12 cellular contexts compared by ENCODE assay signal in the genomic region with DNA sequence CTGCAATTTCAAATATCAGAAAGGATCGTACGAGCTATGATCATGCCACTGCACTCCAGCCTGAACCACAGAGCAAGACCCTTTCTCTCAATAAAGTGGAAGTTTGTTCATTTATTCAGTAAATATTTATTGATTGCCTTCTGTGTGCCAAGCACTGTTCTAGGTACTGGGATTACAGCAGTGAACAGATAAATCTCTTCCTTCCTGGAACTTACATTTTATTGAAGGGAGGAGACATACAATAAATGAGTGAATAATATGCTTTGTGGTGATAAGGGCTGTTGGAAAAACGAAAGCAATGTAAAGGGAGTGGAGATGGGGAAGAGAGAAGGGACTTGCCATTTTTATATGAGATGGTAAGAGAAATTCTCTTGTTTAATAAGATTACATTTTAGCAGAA. TPM values are rescaled to one million over a fixed set of nuclear protein-coding genes. Genes with fewer than 3 reads are reported as not detected.
DNase-seq lines count a peak whose midpoint lies in the region; ATAC-seq and TF ChIP-seq lines count a peak whose summit lies in the region.
"Had no signal": no experiment of that assay in that cellular context is flagged by ENCODE, and none has a peak within 500 bp of the region (broad histone marks: within the 10 kb centered on the region; RNA-seq: fewer than 3 reads in every experiment).

No MANE protein-coding gene starts in this region.

- H3K4me2 ChIP-seq in skeletal muscle satellite cell (ENCODE audit: low read length) = peak overlapping the region; percentile 97

- peaks cover 21% of the 10 kb centered on the region for H3K4me1 ChIP-seq in skeletal muscle satellite cell (ENCODE audit: control insufficient read depth, insufficient read depth, low read length)
- H3K4me1 ChIP-seq: SJCRH30 had no signal

- no peaks in the 10 kb centered on the region for H3K9me3 ChIP-seq in skeletal muscle satellite cell (replicated peaks; ENCODE audit: low read length)
- H3K9me3 ChIP-seq: gastroesophageal sphincter, SJCRH30 had no signal

- CTCF ChIA-PET in activated CD4-positive, alpha-beta T cell treated with anti-CD3 and anti-CD28 coated beads for 36 hours (lab: Charles Lee) = no interaction called here
- CTCF ChIA-PET in T-cell (lab: Charles Lee) = no interaction called here

- peaks cover 49% of the 10 kb centered on the region for H3K4me1 Mint-ChIP-seq in activated CD4-positive, alpha-beta T cell treated with anti-CD3 and anti-CD28 coated beads for 36 hours
- H3K4me1 Mint-ChIP-seq in T-cell = peaks cover 59 to 69% (median 60%) of the 10 kb centered on the region in 3 donors

- peak overlapping the region; percentile 86 for H3K4me3 Mint-ChIP-seq in activated CD4-positive, alpha-beta T cell treated with anti-CD3 and anti-CD28 coated beads for 36 hours
- H3K4me3 Mint-ChIP-seq in T-cell = peak overlapping the region; percentile 86 to 89 (median 86)

- POLR2A ChIA-PET in activated CD4-positive, alpha-beta T cell treated with anti-CD3 and anti-CD28 coated beads for 36 hours (lab: Charles Lee) = no interaction called here
- POLR2A ChIA-PET in T-cell (lab: Charles Lee) = interaction anchor here in 1 of 2 donors (0.6 kb wide), 1 partner anchor 24 kb away, joined by 3 read pairs; no protein-coding TSS in a partner anchor

- H3K9me3 Mint-ChIP-seq in activated CD4-positive, alpha-beta T cell treated with anti-CD3 and anti-CD28 coated beads for 36 hours (ENCODE audit: low read depth) = no peaks in the 10 kb centered on the region
- peaks cover 0 to 5% (median 0%) of the 10 kb centered on the region in 3 donors for H3K9me3 Mint-ChIP-seq in T-cell

- intact Hi-C loops in activated CD4-positive, alpha-beta T cell treated with anti-CD3 and anti-CD28 coated beads for 36 hours (cut with DNase I, micrococcal nuclease) = loop anchor here in 1 of 2 experiments (5.0 kb wide), 1 partner anchor 848 kb away; a partner anchor contains a TSS

- H3K4me3 ChIP-seq in fibroblast of the aortic adventitia (ENCODE audit: low read depth, low read length) (peak overlapping the region; percentile 91), skeletal muscle satellite cell (ENCODE audit: low read length) (peak overlapping the region; percentile 94)

- DNase-seq in activated CD4-positive, alpha-beta T cell treated with anti-CD3 and anti-CD28 coated beads for 36 hours = no peak
- DNase-seq in activated CD4-positive, alpha-beta T cell treated with anti-CD3 and anti-CD28 coated beads for 1 hour = no peak
- DNase-seq in T-cell = no peak
- no peak for DNase-seq in fibroblast of the aortic adventitia (ENCODE audit: low read depth)
- DNase-seq in stimulated activated naive CD4-positive, alpha-beta T cell treated with Interleukin-2 at 50 U/mL for 16 hours (lab: John Stamatoyannopoulos, UW) = no peak
- DNase-seq in kidney tubule cell (ENCODE audit: low spot score) = no peak
- DNase-seq: NCI-H1694 treated with DMSO at 0.1 percent for 48 hours, SJCRH30 had no signal

- no peak for ATAC-seq in activated CD4-positive, alpha-beta T cell treated with anti-CD3 and anti-CD28 coated beads for 36 hours
- no peak for ATAC-seq in T-cell (replicated peaks in 1 of 4)
- no peak for ATAC-seq in GM18870 (IDR thresholded peaks at IDR 0.05; ENCODE audit: unreplicated experiment)
- ATAC-seq: gastroesophageal sphincter had no signal

- no peaks in the 10 kb centered on the region for H3K27me3 ChIP-seq in skeletal muscle satellite cell (ENCODE audit: control insufficient read depth, insufficient read depth, low read length)
- H3K27me3 ChIP-seq: gastroesophageal sphincter, SJCRH30 had no signal

- peaks cover 16% of the 10 kb centered on the region for H3K36me3 Mint-ChIP-seq in activated CD4-positive, alpha-beta T cell treated with anti-CD3 and anti-CD28 coated beads for 36 hours (ENCODE audit: low read depth)
- peaks cover 20% of the 10 kb centered on the region for H3K36me3 Mint-ChIP-seq in T-cell

- TF ChIP-seq CTCF in fibroblast of the aortic adventitia (IDR thresholded peaks at IDR 0.05; ENCODE audit: insufficient read depth, low read length) = no peak

- H3K27ac Mint-ChIP-seq in activated CD4-positive, alpha-beta T cell treated with anti-CD3 and anti-CD28 coated beads for 36 hours = no peak overlapping the region
- peak overlapping the region in 1 of 2 donors; percentile 42 for H3K27ac Mint-ChIP-seq in T-cell

- no peaks in the 10 kb centered on the region for H3K27me3 Mint-ChIP-seq in activated CD4-positive, alpha-beta T cell treated with anti-CD3 and anti-CD28 coated beads for 36 hours
- no peaks in the 10 kb centered on the region for H3K27me3 Mint-ChIP-seq in T-cell

- H3K36me3 ChIP-seq in skeletal muscle satellite cell (ENCODE audit: insufficient read depth, low read length) = no peaks in the 10 kb centered on the region
- H3K36me3 ChIP-seq: gastroesophageal sphincter, SJCRH30 had no signal

- H3K9ac ChIP-seq in skeletal muscle satellite cell (ENCODE audit: low read depth, low read length) = no peak overlapping the region
- H3K9ac ChIP-seq: parathyroid adenoma had no signal

RNA-seq across cellular contexts. Expression of a gene that starts 1.6 kb away (rescaled TPM):
- total RNA-seq in activated CD4-positive, alpha-beta T cell treated with anti-CD3 and anti-CD28 coated beads for 36 hours = 10 to 100 TPM; 12.1 to 20.7 TPM
- total RNA-seq in T-cell (10 to 100 TPM in 4 of 5 donors, 1 to 10 TPM in 1; 5.9 to 18.8 (median 15.0) TPM), fibroblast of the aortic adventitia (ENCODE audit: low replicate concordance) (21.9 and 33.9 TPM in 2 replicates)
- 28.1 and 28.4 TPM in 2 replicates for total RNA-seq in skeletal muscle satellite cell (2012; rRNA removed)

RNA-seq across cellular contexts. Expression of a gene that starts 1.8 kb away (rescaled TPM):
- total RNA-seq in activated CD4-positive, alpha-beta T cell treated with anti-CD3 and anti-CD28 coated beads for 36 hours = 10 to 100 TPM; 13.5 to 17.6 TPM
- total RNA-seq in T-cell (10 to 100 TPM; 27.7 to 37.3 (median 31.5) TPM), fibroblast of the aortic adventitia (ENCODE audit: low replicate concordance) (15.9 and 28.7 TPM in 2 replicates)
- total RNA-seq in skeletal muscle satellite cell (2012; rRNA removed) = 18.8 and 19.0 TPM in 2 replicates

RNA-seq across cellular contexts. Expression of a gene that starts 27.0 kb away (rescaled TPM):
- total RNA-seq in activated CD4-positive, alpha-beta T cell treated with anti-CD3 and anti-CD28 coated beads for 36 hours = 1 to 10 TPM; 2.1 to 2.7 TPM
- total RNA-seq in T-cell = under 1 TPM in 2 of 5 donors, not detected in 3; 0.13 to 0.20 TPM
- total RNA-seq in fibroblast of the aortic adventitia (ENCODE audit: low replicate concordance) = 0.27 and 0.33 TPM in 2 replicates
- total RNA-seq in skeletal muscle satellite cell (2012; rRNA removed) = 0.76 and 2.0 TPM in 2 replicates
- total RNA-seq: SJCRH30 had no signal
